1 cellular context compared by ENCODE assay signal in genomic region chr19:10231624-10232228, GRCh38.
TF ChIP-seq lines count a peak whose summit lies in the region.

No MANE protein-coding gene starts in this region.

TF ChIP-seq in WTC11, 78 proteins besides CTCF, POLR2A, EP300 and RAD21 (continued from another document):
- TF ChIP-seq ZNF512 (CRISPR knock-in tag; IDR thresholded peaks at IDR 0.05; ENCODE audit: borderline replicate concordance): no peak
- TF ChIP-seq, protein P1, sequence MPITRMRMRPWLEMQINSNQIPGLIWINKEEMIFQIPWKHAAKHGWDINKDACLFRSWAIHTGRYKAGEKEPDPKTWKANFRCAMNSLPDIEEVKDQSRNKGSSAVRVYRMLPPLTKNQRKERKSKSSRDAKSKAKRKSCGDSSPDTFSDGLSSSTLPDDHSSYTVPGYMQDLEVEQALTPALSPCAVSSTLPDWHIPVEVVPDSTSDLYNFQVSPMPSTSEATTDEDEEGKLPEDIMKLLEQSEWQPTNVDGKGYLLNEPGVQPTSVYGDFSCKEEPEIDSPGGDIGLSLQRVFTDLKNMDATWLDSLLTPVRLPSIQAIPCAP (CRISPR knock-in tag; IDR thresholded peaks at IDR 0.05): no peak
